In genomic region chr21:26715878-26716506, GRCh38 we compare ENCODE assay signal across 8 cellular contexts.
A peak's percentile ranks its signal among the peaks of the same experiment; 100 is the strongest.
DNase-seq lines count a peak whose midpoint lies in the region; ATAC-seq, FAIRE-seq and TF ChIP-seq lines count a peak whose summit lies in the region.

No MANE protein-coding gene starts in this region.

- no peaks in the 10 kb centered on the region for H3K4me1 ChIP-seq in GM23338 (ENCODE audit: insufficient read depth)
- no peaks in the 10 kb centered on the region for H3K4me1 ChIP-seq in GM12878 (ENCODE audit: control insufficient read depth, insufficient read depth, low read length)
- no peaks in the 10 kb centered on the region for H3K4me1 ChIP-seq in smooth muscle cell (ENCODE audit: low read depth)

- peak; percentile 99 for ATAC-seq in GM23338
- ATAC-seq in GM12878 = peak; percentile 29; the same call in 1 of the 3 replicates
- ATAC-seq in GM18520 (IDR thresholded peaks at IDR 0.05; ENCODE audit: unreplicated experiment) = no peak
- no peak for ATAC-seq in HG03196 (IDR thresholded peaks at IDR 0.05; ENCODE audit: unreplicated experiment)

- CTCF ChIA-PET in Calu3 (lab: Charles Lee) = no interaction called here
- CTCF ChIA-PET in GM12878 (lab: Yijun Ruan, JAX) = no interaction called here

- H3K9me2 ChIP-seq in GM23338 (ENCODE audit: insufficient read depth) = no peaks in the 10 kb centered on the region

- TF ChIP-seq EP300 in GM12878 (IDR thresholded peaks at IDR 0.05; ENCODE audit: borderline replicate concordance in 1 of 2, control insufficient read depth in 1 of 2, low read depth in 2 of 2, low read length in 2 of 2) = no peak

- POLR2A ChIA-PET in GM12878 (lab: Charles Lee) = no interaction called here

- RAD21 ChIA-PET in GM12878 (lab: Charles Lee; ENCODE audit: unreplicated experiment) = no interaction called here

- no peak overlapping the region for H3K9ac ChIP-seq in GM12878 (ENCODE audit: control insufficient read depth, insufficient read depth, low read length)
- no peak overlapping the region for H3K9ac ChIP-seq in smooth muscle cell (ENCODE audit: low read depth)

- H3K79me2 ChIP-seq in GM23338 (replicated peaks; ENCODE audit: insufficient read depth) (no peaks in the 10 kb centered on the region), GM12878 (ENCODE audit: control insufficient read depth, insufficient read depth, low read length) (no peaks in the 10 kb centered on the region), smooth muscle cell (ENCODE audit: low read depth) (no peaks in the 10 kb centered on the region)

- H3K36me3 ChIP-seq in GM23338 (ENCODE audit: insufficient read depth) = no peaks in the 10 kb centered on the region
- no peaks in the 10 kb centered on the region for H3K36me3 ChIP-seq in GM12878 (ENCODE audit: control insufficient read depth in 2 of 2, insufficient read depth in 2 of 2, low read length in 1 of 2)
- H3K36me3 ChIP-seq in smooth muscle cell (ENCODE audit: low read depth) = no peaks in the 10 kb centered on the region

- H3K4me2 ChIP-seq in GM23338 = no peak overlapping the region
- H3K4me2 ChIP-seq in GM12878 (ENCODE audit: control insufficient read depth, insufficient read depth) = no peak overlapping the region
- no peak overlapping the region for H3K4me2 ChIP-seq in smooth muscle cell

- intact Hi-C loops in Calu3 (cut with micrococcal nuclease; ENCODE audit: unreplicated experiment) = loop anchor here (5.0 to 10.0 kb wide), 3 partner anchors 551 to 1101 kb away; no protein-coding TSS in a partner anchor
- intact Hi-C loops in GM12878 (cut with micrococcal nuclease; ENCODE audit: unreplicated experiment) = loop anchor here (5.0 kb wide), 2 partner anchors 819 to 1109 kb away; partner anchors contain the start of gene MRPL39

- H3K27ac ChIP-seq in GM23338 (ENCODE audit: low read depth) (no peak overlapping the region), GM12878 (ENCODE audit: control insufficient read depth, insufficient read depth) (no peak overlapping the region), smooth muscle cell (ENCODE audit: low read depth) (no peak overlapping the region)

- H2AFZ ChIP-seq in GM23338 (peak overlapping the region; percentile 90), GM12878 (ENCODE audit: control insufficient read depth, low read depth, low read length) (no peak overlapping the region), smooth muscle cell (ENCODE audit: low read depth) (no peak overlapping the region)

- peak; percentile 32; the same call in 1 of the 2 replicates for TF ChIP-seq RAD21 in GM12878 (IDR thresholded peaks at IDR 0.05; ENCODE audit: insufficient read depth, low read depth, low read length)

- SMC1A ChIA-PET in GM12878 (lab: Charles Lee; ENCODE audit: uncharacterized antibody, unreplicated experiment) = no interaction called here

- H3F3A ChIP-seq in GM23338 (replicated peaks; ENCODE audit: low read depth) (no peaks in the 10 kb centered on the region), smooth muscle cell (ENCODE audit: low read depth) (no peaks in the 10 kb centered on the region)

- TF ChIP-seq POLR2A in GM12878 (IDR thresholded peaks at IDR 0.05; ENCODE audit: low read depth, low read length) = no peak

- H3K4me3 ChIP-seq in GM23338 (no peak overlapping the region), GM12878 (no peak overlapping the region), smooth muscle cell (no peak overlapping the region)

- H3K27ac Mint-ChIP-seq in Calu3 (ENCODE audit: unreplicated experiment) (no peak overlapping the region), GM23338 (no peak overlapping the region)

- H3K36me3 Mint-ChIP-seq in Calu3 (ENCODE audit: insufficient read depth, unreplicated experiment) (no peaks in the 10 kb centered on the region), GM23338 (ENCODE audit: low read depth) (no peaks in the 10 kb centered on the region)

- DNase-seq in Calu3 = peak; percentile 46
- DNase-seq in GM23338 (ENCODE audit: low spot score) = peak; percentile 87
- peak; percentile 10 for DNase-seq in NCI-H345 (lab: John Stamatoyannopoulos, UW)
- no peak for DNase-seq in GM12878 (ENCODE audit: low read depth, low spot score)
- peak; percentile 47 for DNase-seq in iPS DF 19.7 (ENCODE audit: low read depth, low spot score)
- no peak for DNase-seq in smooth muscle cell (lab: John Stamatoyannopoulos, UW; ENCODE audit: unreplicated experiment)

- H3K4me1 Mint-ChIP-seq in Calu3 (ENCODE audit: low read depth, unreplicated experiment) (no peaks in the 10 kb centered on the region), GM23338 (peaks cover 2% of the 10 kb centered on the region)

- no peaks in the 10 kb centered on the region for H4K20me1 ChIP-seq in GM23338 (replicated peaks; ENCODE audit: insufficient read depth)
- H4K20me1 ChIP-seq in GM12878 (ENCODE audit: control insufficient read depth, insufficient read depth) = no peaks in the 10 kb centered on the region
- no peaks in the 10 kb centered on the region for H4K20me1 ChIP-seq in smooth muscle cell (ENCODE audit: low read depth)

- TF ChIP-seq CTCF in Calu3 (IDR thresholded peaks at IDR 0.05; ENCODE audit: unreplicated experiment) = peak; percentile 53
- TF ChIP-seq CTCF in GM23338 (conservative IDR thresholded peaks at IDR 0.05; ENCODE audit: low read depth in 2 of 2) = peak; percentile 78 to 81
- peak; percentile 50 to 54 (median 50); a peak in 5 of 6 replicates for TF ChIP-seq CTCF in GM12878 (IDR thresholded peaks at IDR 0.05 in 2 of 3, conservative IDR thresholded peaks at IDR 0.05 in 1 of 3; ENCODE audit: control insufficient read depth in 2 of 3, extremely low read depth in 1 of 3, insufficient read depth in 1 of 3, low read depth in 3 of 3, low read length in 3 of 3)
- peak; percentile 89 for TF ChIP-seq CTCF in smooth muscle cell (IDR thresholded peaks at IDR 0.05; ENCODE audit: borderline replicate concordance, insufficient read depth, poor library complexity, severe bottlenecking)

- 3% methylated on average over 7 of the region's 7 CpGs for WGBS in GM12878 (ENCODE audit: insufficient coverage, insufficient replicate concordance, low lambda C conversion rate, missing lambda C conversion rate)
- 18% methylated on average over 7 of the region's 7 CpGs for WGBS in smooth muscle cell (ENCODE audit: low lambda C conversion rate)

- no peaks in the 10 kb centered on the region for H3K9me3 Mint-ChIP-seq in Calu3 (ENCODE audit: low read depth, unreplicated experiment)
- no peaks in the 10 kb centered on the region for H3K9me3 Mint-ChIP-seq in GM23338

- H3K4me3 Mint-ChIP-seq in Calu3 (ENCODE audit: low read depth, unreplicated experiment) = no peak overlapping the region
- no peak overlapping the region for H3K4me3 Mint-ChIP-seq in GM23338

- H3K27me3 Mint-ChIP-seq in Calu3 (ENCODE audit: unreplicated experiment) = no peaks in the 10 kb centered on the region
- peaks cover 4% of the 10 kb centered on the region for H3K27me3 Mint-ChIP-seq in GM23338 (ENCODE audit: insufficient read depth, low read depth, poor library complexity)

- in situ Hi-C loops in GM12878 (cut with MboI) = loop anchor here (5.0 kb wide), 2 partner anchors 829 to 1109 kb away; partner anchors contain the start of gene MRPL39

- BruUV-seq in Calu3 (replicated peaks; lab: Mats Ljungman, UMichigan) (no TSS peak), GM12878 (replicated peaks; lab: Mats Ljungman, UMichigan) (no TSS peak)

- no peaks in the 10 kb centered on the region for H3K9me3 ChIP-seq in GM12878 (replicated peaks; ENCODE audit: control insufficient read depth, insufficient read depth, low read length)
- H3K9me3 ChIP-seq in smooth muscle cell (replicated peaks; ENCODE audit: low read depth) = no peaks in the 10 kb centered on the region

- FAIRE-seq in GM12878 (lab: Jason Lieb, UNC) = no peak

- no peaks in the 10 kb centered on the region for H3K27me3 ChIP-seq in GM23338 (ENCODE audit: insufficient read depth)
- no peaks in the 10 kb centered on the region for H3K27me3 ChIP-seq in GM12878 (replicated peaks in 1 of 2; ENCODE audit: control insufficient read depth in 2 of 2, insufficient read depth in 2 of 2, low read length in 1 of 2)
- H3K27me3 ChIP-seq in smooth muscle cell (ENCODE audit: low read depth) = no peaks in the 10 kb centered on the region

TF ChIP-seq in GM23338, 12 proteins besides CTCF, POLR2A, EP300 and RAD21 (continues in another document):
- TF ChIP-seq CREB1 (CRISPR knock-in tag; IDR thresholded peaks at IDR 0.05; ENCODE audit: low read depth) = no peak
- TF ChIP-seq STAT1 (IDR thresholded peaks at IDR 0.05; ENCODE audit: unreplicated experiment) = no peak
- no peak for TF ChIP-seq POLR2AphosphoS5 (IDR thresholded peaks at IDR 0.05; ENCODE audit: low read depth)
- no peak for TF ChIP-seq ZNF114 (CRISPR knock-in tag; IDR thresholded peaks at IDR 0.05)
- TF ChIP-seq JUNB (IDR thresholded peaks at IDR 0.05; ENCODE audit: unreplicated experiment) = no peak
- no peak for TF ChIP-seq ZNF331 (CRISPR knock-in tag; IDR thresholded peaks at IDR 0.05; ENCODE audit: low read depth)
- TF ChIP-seq EZH2 (IDR thresholded peaks at IDR 0.05; ENCODE audit: low read depth, unreplicated experiment) = no peak

TF ChIP-seq in GM12878, 131 proteins besides CTCF, POLR2A, EP300 and RAD21 (continues in another document):
- TF ChIP-seq GATAD2B (conservative IDR thresholded peaks at IDR 0.05; ENCODE audit: low read depth) = no peak
- TF ChIP-seq DPF2 (IDR thresholded peaks at IDR 0.05) = no peak
- TF ChIP-seq SUZ12 (IDR thresholded peaks at IDR 0.05; ENCODE audit: unreplicated experiment) = no peak
- no peak for TF ChIP-seq ZBTB4 (CRISPR knock-in tag; IDR thresholded peaks at IDR 0.05)
- TF ChIP-seq CEBPB (IDR thresholded peaks at IDR 0.05; ENCODE audit: borderline replicate concordance in 1 of 2, low read depth in 2 of 2, low read length in 2 of 2) = no peak
- TF ChIP-seq RB1 (IDR thresholded peaks at IDR 0.05; ENCODE audit: borderline replicate concordance) = no peak

Comparison
In these comparisons a context has a peak if more than half of its experiments do, and no peak if none do; other contexts are left out.
1. DNase-seq: peak in Calu3 (single experiment), GM23338 (single experiment), NCI-H345 (single experiment) and iPS DF 19.7 (single experiment); none in GM12878 (single experiment) and smooth muscle cell (single experiment).
2. ATAC-seq: peak in GM23338 (single experiment) and GM12878 (single experiment); none in GM18520 (single experiment) and HG03196 (single experiment).
3. Peak in every context shown above with its lines, with median percentiles within 50 percentile points of each other: CTCF ChIP-seq.